Comparison of ENCODE assay signal across 18 cellular contexts in the genomic region with DNA sequence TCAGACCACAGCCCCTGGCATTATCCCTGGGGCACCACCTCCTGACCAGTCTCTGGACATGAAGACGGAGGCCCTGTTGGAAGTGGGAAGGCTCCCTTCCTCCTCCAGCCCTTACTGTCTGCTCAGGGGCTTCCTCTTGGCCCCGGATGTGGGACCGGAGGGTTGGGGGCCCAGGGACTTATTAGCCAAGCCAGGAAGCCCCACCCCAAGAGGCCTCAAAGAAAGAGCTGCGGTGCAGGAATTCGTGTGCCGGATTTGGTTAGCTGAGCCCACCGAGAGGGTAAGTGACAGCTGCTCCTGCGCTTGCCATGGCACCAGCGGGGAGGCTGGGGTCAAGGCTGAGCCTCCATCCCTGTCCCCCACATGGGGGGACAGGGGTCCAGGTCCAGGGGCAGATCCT. TPM values are rescaled to one million over a fixed set of nuclear protein-coding genes. Genes with fewer than 3 reads are reported as not detected.
DNase-seq lines count a peak whose midpoint lies in the region; ATAC-seq and TF ChIP-seq lines count a peak whose summit lies in the region.
"Had no signal": no experiment of that assay in that cellular context is flagged by ENCODE, and none has a peak within 500 bp of the region (broad histone marks: within the 10 kb centered on the region; RNA-seq: fewer than 3 reads in every experiment).

A gene with protein sequence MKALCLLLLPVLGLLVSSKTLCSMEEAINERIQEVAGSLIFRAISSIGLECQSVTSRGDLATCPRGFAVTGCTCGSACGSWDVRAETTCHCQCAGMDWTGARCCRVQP (plus strand): TSS at position 208 of the 400 bp plus-strand sequence. CDS start 278 bp downstream, outside the sequence.

- CTCF ChIA-PET in CD8-positive, alpha-beta T cell (lab: Charles Lee): interaction anchor here (0.9 to 2.9 kb wide), 4 partner anchors 12 to 131 kb away, joined by 3 to 14 read pairs (median 6); a partner anchor contains a TSS

- peak within 1 kb of the TSS; percentile 19 for H3K4me3 ChIP-seq in CD8-positive, alpha-beta T cell (ENCODE audit: low read depth, low read length)
- H3K4me3 ChIP-seq in HUES6 (ENCODE audit: low read depth, low read length) (peak within 1 kb of the TSS; percentile 39), ectodermal cell (ENCODE audit: insufficient read depth, low read depth, low read length) (peak within 1 kb of the TSS; percentile 2)
- H3K4me3 ChIP-seq: sigmoid colon had no signal

- no peak for TF ChIP-seq CTCF in CD8-positive, alpha-beta T cell (IDR thresholded peaks at IDR 0.05)

- H3K27ac Mint-ChIP-seq in CD8-positive, alpha-beta T cell: peak within 1 kb of the TSS; percentile 60
- peak within 1 kb of the TSS in 4 of 10 donors; percentile 8 to 85 (median 49) for H3K27ac Mint-ChIP-seq in naive thymus-derived CD8-positive, alpha-beta T cell

- no peaks in the 10 kb centered on the region for H3K9me3 Mint-ChIP-seq in CD8-positive, alpha-beta T cell
- H3K9me3 Mint-ChIP-seq in naive thymus-derived CD8-positive, alpha-beta T cell: no peaks in the 10 kb centered on the region

- ATAC-seq in CD8-positive, alpha-beta T cell: no peak
- peak in 1 of 2 donors; percentile 20 for ATAC-seq in naive thymus-derived CD8-positive, alpha-beta T cell
- no peak for ATAC-seq in sciatic nerve
- ATAC-seq: Panc1 had no signal

- POLR2A ChIA-PET in CD8-positive, alpha-beta T cell (lab: Charles Lee): no interaction called here
- POLR2A ChIA-PET in naive thymus-derived CD8-positive, alpha-beta T cell (lab: Charles Lee): interaction anchor here (1.1 to 1.7 kb wide), 3 partner anchors 10 to 570 kb away, joined by 3 to 5 read pairs (median 5); no protein-coding TSS in a partner anchor

- no peaks in the 10 kb centered on the region for H3K9me3 ChIP-seq in CD8-positive, alpha-beta T cell (ENCODE audit: low read length)
- no peaks in the 10 kb centered on the region for H3K9me3 ChIP-seq in HUES6 (ENCODE audit: control insufficient read depth, insufficient read depth, low read depth, low read length)
- H3K9me3 ChIP-seq in ectodermal cell (ENCODE audit: control insufficient read depth, low read length): no peaks in the 10 kb centered on the region
- H3K9me3 ChIP-seq: sigmoid colon had no signal

- H3K27ac ChIP-seq in CD8-positive, alpha-beta T cell (ENCODE audit: low read depth, low read length): no peak within 1 kb of the TSS
- H3K27ac ChIP-seq in HUES6 (ENCODE audit: low read depth, low read length) (no peak within 1 kb of the TSS), ectodermal cell (ENCODE audit: insufficient read depth, low read depth, low read length, poor library complexity, severe bottlenecking) (no peak within 1 kb of the TSS)
- H3K27ac ChIP-seq: sigmoid colon had no signal

- intact Hi-C loops in CD8-positive, alpha-beta T cell (cut with DNase I, micrococcal nuclease): no loop called here
- intact Hi-C loops in sciatic nerve (cut with DNase I): no loop called here

- H3K4me1 Mint-ChIP-seq in CD8-positive, alpha-beta T cell (ENCODE audit: low read depth): peaks cover 17% of the 10 kb centered on the region
- peaks cover 11 to 24% (median 20%) of the 10 kb centered on the region in 4 donors for H3K4me1 Mint-ChIP-seq in naive thymus-derived CD8-positive, alpha-beta T cell

- no peak for DNase-seq in CD8-positive, alpha-beta T cell
- DNase-seq in naive thymus-derived CD8-positive, alpha-beta T cell: no peak
- DNase-seq in AG20443 (ENCODE audit: low spot score) (no peak), DMS 273 treated with DMSO at 0.1 percent for 48 hours (lab: John Stamatoyannopoulos, UW) (no peak), sciatic nerve (ENCODE audit: low spot score) (no peak)
- DNase-seq: activated CD4-positive, alpha-beta T cell treated with anti-CD3 and anti-CD28 coated beads, Interleukin-2, amount 50 U/mL, for 4 hours; aorta; C1 segment of cervical spinal cord; foreskin fibroblast; mesendoderm; NCI-H2081 treated with DMSO at 0.1 percent for 48 hours; NCI-H748 treated with DMSO at 0.1 percent for 48 hours; nucleus accumbens; sigmoid colon; stimulated activated CD4-positive, alpha-beta T cell treated with anti-CD3 and anti-CD28 coated beads, Interleukin-2, amount 100 ng/mL, for 24 hours had no signal

- H3K27me3 ChIP-seq in CD8-positive, alpha-beta T cell (ENCODE audit: insufficient read depth, low read length): no peaks in the 10 kb centered on the region
- peaks cover 70% of the 10 kb centered on the region for H3K27me3 ChIP-seq in HUES6 (ENCODE audit: control insufficient read depth, insufficient read depth, low read length)
- peaks cover 50% of the 10 kb centered on the region for H3K27me3 ChIP-seq in ectodermal cell (ENCODE audit: control insufficient read depth, insufficient read depth, low read length, poor library complexity, severe bottlenecking)

- H3K4me3 Mint-ChIP-seq in CD8-positive, alpha-beta T cell: peak within 1 kb of the TSS; percentile 13
- peak within 1 kb of the TSS; percentile 26 to 79 (median 66) for H3K4me3 Mint-ChIP-seq in naive thymus-derived CD8-positive, alpha-beta T cell

- H3K9ac ChIP-seq in HUES6 (ENCODE audit: low read length): no peak within 1 kb of the TSS

- H3K27me3 Mint-ChIP-seq in CD8-positive, alpha-beta T cell (ENCODE audit: low read depth): peaks cover 27% of the 10 kb centered on the region
- peaks cover 7 to 50% (median 21%) of the 10 kb centered on the region in 5 donors for H3K27me3 Mint-ChIP-seq in naive thymus-derived CD8-positive, alpha-beta T cell

- 84 to 86% methylated on average over 9 of the region's 9 CpGs for WGBS in ectodermal cell, 2 experiments

- H3K36me3 Mint-ChIP-seq in CD8-positive, alpha-beta T cell: no peaks in the 10 kb centered on the region
- H3K36me3 Mint-ChIP-seq in naive thymus-derived CD8-positive, alpha-beta T cell: no peaks in the 10 kb centered on the region

- H3K36me3 ChIP-seq in CD8-positive, alpha-beta T cell (ENCODE audit: insufficient read depth, low read length): no peaks in the 10 kb centered on the region
- H3K36me3 ChIP-seq in HUES6 (ENCODE audit: control insufficient read depth, insufficient read depth, low read length) (no peaks in the 10 kb centered on the region), ectodermal cell (ENCODE audit: control insufficient read depth, insufficient read depth, low read length) (no peaks in the 10 kb centered on the region)
- H3K36me3 ChIP-seq: sigmoid colon had no signal

- H3K4me1 ChIP-seq in CD8-positive, alpha-beta T cell (ENCODE audit: insufficient read depth, low read length): peaks cover 16% of the 10 kb centered on the region
- H3K4me1 ChIP-seq in HUES6 (ENCODE audit: control insufficient read depth, insufficient read depth, low read length) (peaks cover 7% of the 10 kb centered on the region; the same call in 1 of the 2 replicates), ectodermal cell (ENCODE audit: control insufficient read depth, insufficient read depth, low read length) (no peaks in the 10 kb centered on the region)
- H3K4me1 ChIP-seq: sigmoid colon had no signal

RNA-seq across cellular contexts. Expression of the gene that starts here (rescaled TPM):
- not detected for total RNA-seq in CD8-positive, alpha-beta T cell
- polyA plus RNA-seq in ectodermal cell (2013, experiment 1 of 4): not detected
- not detected for polyA plus RNA-seq in ectodermal cell (2013, experiment 2 of 4)
- polyA plus RNA-seq in ectodermal cell (2013, experiment 3 of 4): not detected
- not detected for polyA plus RNA-seq in ectodermal cell (2013, experiment 4 of 4)
- not detected for total RNA-seq in naive thymus-derived CD8-positive, alpha-beta T cell
- polyA plus RNA-seq in naive thymus-derived CD8-positive, alpha-beta T cell: 10 to 100 TPM in 1 of 3 donors, 1 to 10 TPM in 2; 6.5 to 12.8 (median 8.7) TPM
- total RNA-seq in sciatic nerve: 1.1 TPM
- total RNA-seq: aorta, sigmoid colon had no signal
